Comparison of ENCODE assay signal across 19 cellular contexts in the genomic region with DNA sequence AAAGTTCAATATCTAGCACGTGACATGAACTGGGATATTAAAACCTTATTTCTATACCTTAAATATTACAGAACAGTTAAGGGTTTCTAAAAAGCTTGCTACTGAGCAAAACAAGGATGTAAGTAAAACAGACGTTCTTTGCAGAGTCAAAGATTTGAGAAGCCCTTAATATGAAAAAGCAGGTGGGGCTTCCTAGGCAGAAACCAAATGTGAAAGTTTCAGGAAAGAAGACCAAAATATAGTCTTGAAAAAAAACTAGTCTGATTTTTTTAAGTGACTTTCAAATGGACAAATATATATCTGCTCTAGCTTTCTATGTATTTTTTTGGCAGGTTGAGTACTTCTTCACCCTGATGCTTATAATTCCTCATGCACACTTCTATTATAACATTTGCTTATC.
DNase-seq lines count a peak whose midpoint lies in the region; TF ChIP-seq lines count a peak whose summit lies in the region.
"Had no signal": no experiment of that assay in that cellular context is flagged by ENCODE, and none has a peak within 500 bp of the region (broad histone marks: within the 10 kb centered on the region; RNA-seq: fewer than 3 reads in every experiment).

No MANE protein-coding gene starts in this region.

- DNase-seq in Calu3 = no peak
- DNase-seq in MM.1S = peak; percentile 55
- DNase-seq in NOMO-1 treated with DMSO at 0.1 percent for 48 hours (lab: John Stamatoyannopoulos, UW; ENCODE audit: unreplicated experiment) = no peak
- DNase-seq in NCI-H146 (lab: John Stamatoyannopoulos, UW) = no peak
- no peak for DNase-seq in BE2C
- DNase-seq in ureter (ENCODE audit: low spot score) = no peak
- DNase-seq: activated CD8-positive, alpha-beta memory T cell treated with anti-CD3 and anti-CD28 coated beads for 24 hours; activated naive CD8-positive, alpha-beta T cell treated with anti-CD3 and anti-CD28 coated beads for 36 hours; activated T-cell treated with anti-CD3 and anti-CD28 coated beads, Interleukin-2, amount 50 U/mL, for 72 hours; hippocampal formation; islet precursor cell; stimulated activated CD4-positive, alpha-beta T cell treated with anti-CD3 and anti-CD28 coated beads, Interleukin-2, amount 100 ng/mL, for 48 hours had no signal

- H3K9ac ChIP-seq in MM.1S (ENCODE audit: low read length) (no peak overlapping the region), endocrine pancreas (ENCODE audit: control insufficient read depth, insufficient read depth, low read length) (no peak overlapping the region), skeletal muscle tissue (ENCODE audit: low read depth in 1 of 3, low read length in 3 of 3) (no peak overlapping the region)

- H2AFZ ChIP-seq in MM.1S (ENCODE audit: low read length) = no peak overlapping the region

- intact Hi-C loops in Calu3 (cut with micrococcal nuclease; ENCODE audit: unreplicated experiment) = loop anchor here (5.0 kb wide), 1 partner anchor 56 kb away; no protein-coding TSS in a partner anchor

- H3K9me3 ChIP-seq in MM.1S (replicated peaks; ENCODE audit: insufficient read depth, low read length) = no peaks in the 10 kb centered on the region
- no peaks in the 10 kb centered on the region for H3K9me3 ChIP-seq in endocrine pancreas (ENCODE audit: control insufficient read depth, low read length)
- no peaks in the 10 kb centered on the region for H3K9me3 ChIP-seq in skeletal muscle tissue (ENCODE audit: control insufficient read depth in 3 of 3, low read length in 3 of 3)
- H3K9me3 ChIP-seq in BE2C = no peaks in the 10 kb centered on the region

- H3K79me2 ChIP-seq in MM.1S (ENCODE audit: low read length) = no peaks in the 10 kb centered on the region

- no peaks in the 10 kb centered on the region for H3K27me3 ChIP-seq in MM.1S (replicated peaks; ENCODE audit: insufficient read depth, low read length)
- no peaks in the 10 kb centered on the region for H3K27me3 ChIP-seq in endocrine pancreas (ENCODE audit: control insufficient read depth, insufficient read depth, low read length)
- H3K27me3 ChIP-seq in skeletal muscle tissue (ENCODE audit: control insufficient read depth in 3 of 3, insufficient read depth in 3 of 3, low read length in 3 of 3) = no peaks in the 10 kb centered on the region
- no peaks in the 10 kb centered on the region for H3K27me3 ChIP-seq in BE2C

- H3K36me3 ChIP-seq in MM.1S (replicated peaks; ENCODE audit: insufficient read depth, low read length) (no peaks in the 10 kb centered on the region), endocrine pancreas (ENCODE audit: control insufficient read depth, insufficient read depth, low read length) (no peaks in the 10 kb centered on the region), skeletal muscle tissue (ENCODE audit: control insufficient read depth in 3 of 3, insufficient read depth in 3 of 3, low read length in 3 of 3) (no peaks in the 10 kb centered on the region), BE2C (peaks cover 9% of the 10 kb centered on the region)

- peaks cover 86% of the 10 kb centered on the region for H3K4me1 Mint-ChIP-seq in Calu3 (ENCODE audit: low read depth, unreplicated experiment)

- peaks cover 26% of the 10 kb centered on the region for H3F3A ChIP-seq in MM.1S (ENCODE audit: insufficient read depth, low read length)

- H3K4me1 ChIP-seq in MM.1S (ENCODE audit: low read length) (peaks cover 46% of the 10 kb centered on the region), endocrine pancreas (ENCODE audit: control insufficient read depth, insufficient read depth, low read length) (peaks cover 51% of the 10 kb centered on the region), skeletal muscle tissue (ENCODE audit: control insufficient read depth in 3 of 3, insufficient read depth in 3 of 3, low read length in 3 of 3) (peaks cover 8 to 24% (median 18%) of the 10 kb centered on the region in 3 donors), BE2C (peaks cover 55% of the 10 kb centered on the region)

- H3K4me3 ChIP-seq in MM.1S (ENCODE audit: low read length) (peak overlapping the region; percentile 10; the same call in 1 of the 2 replicates), endocrine pancreas (ENCODE audit: control insufficient read depth, insufficient read depth, low read length) (peak overlapping the region; percentile 47), skeletal muscle tissue (ENCODE audit: low read length in 3 of 3) (no peak overlapping the region), BE2C (ENCODE audit: low read depth, low read length) (no peak overlapping the region)
- H3K4me3 ChIP-seq: coronary artery, lung, SK-N-MC, skin epidermis had no signal

- peaks cover 76% of the 10 kb centered on the region for H3K36me3 Mint-ChIP-seq in Calu3 (ENCODE audit: insufficient read depth, unreplicated experiment)
- H3K36me3 Mint-ChIP-seq: activated naive CD8-positive, alpha-beta T cell treated with anti-CD3 and anti-CD28 coated beads for 36 hours; naive B cell had no signal

- no peak for TF ChIP-seq CTCF in Calu3 (IDR thresholded peaks at IDR 0.05; ENCODE audit: unreplicated experiment)
- no peak for TF ChIP-seq CTCF in MM.1S (IDR thresholded peaks at IDR 0.05; ENCODE audit: low read length)
- no peak for TF ChIP-seq CTCF in BE2C (IDR thresholded peaks at IDR 0.05; ENCODE audit: low read depth, low read length)

- no TSS peak for BruUV-seq in Calu3 (replicated peaks; lab: Mats Ljungman, UMichigan)

- H3K4me3 Mint-ChIP-seq in Calu3 (ENCODE audit: low read depth, unreplicated experiment) = no peak overlapping the region
- H3K4me3 Mint-ChIP-seq: activated naive CD8-positive, alpha-beta T cell treated with anti-CD3 and anti-CD28 coated beads for 36 hours; activated T-cell treated with anti-CD3 and anti-CD28 coated beads, Interleukin-2, amount 50 U/mL, for 72 hours had no signal

- H3K9me2 ChIP-seq in MM.1S (replicated peaks; ENCODE audit: insufficient read depth, low read length) = no peaks in the 10 kb centered on the region

- no peaks in the 10 kb centered on the region for H4K20me1 ChIP-seq in MM.1S (ENCODE audit: insufficient read depth, low read length)

- CTCF ChIA-PET in Calu3 (lab: Charles Lee) = interaction anchor here (0.9 to 1.1 kb wide), 2 partner anchors 9 to 10 kb away, joined by 4 read pairs; no protein-coding TSS in a partner anchor

- peak overlapping the region; percentile 52 for H3K4me2 ChIP-seq in MM.1S (ENCODE audit: low read depth, low read length)

- no peaks in the 10 kb centered on the region for H3K27me3 Mint-ChIP-seq in Calu3 (ENCODE audit: unreplicated experiment)
- H3K27me3 Mint-ChIP-seq: activated naive CD8-positive, alpha-beta T cell treated with anti-CD3 and anti-CD28 coated beads for 36 hours; naive B cell had no signal

- peak overlapping the region; percentile 13 for H3K27ac Mint-ChIP-seq in Calu3 (ENCODE audit: unreplicated experiment)
- H3K27ac Mint-ChIP-seq: activated naive CD8-positive, alpha-beta T cell treated with anti-CD3 and anti-CD28 coated beads for 36 hours; activated T-cell treated with anti-CD3 and anti-CD28 coated beads, Interleukin-2, amount 50 U/mL, for 72 hours had no signal

- H3K9me3 Mint-ChIP-seq in Calu3 (ENCODE audit: low read depth, unreplicated experiment) = no peaks in the 10 kb centered on the region
- H3K9me3 Mint-ChIP-seq: activated naive CD8-positive, alpha-beta T cell treated with anti-CD3 and anti-CD28 coated beads for 36 hours; activated T-cell treated with anti-CD3 and anti-CD28 coated beads, Interleukin-2, amount 50 U/mL, for 72 hours; naive B cell had no signal

- peak overlapping the region; percentile 53; the same call in 1 of the 2 replicates for H3K27ac ChIP-seq in MM.1S (ENCODE audit: low read length)
- peak overlapping the region; percentile 38 for H3K27ac ChIP-seq in skeletal muscle tissue (ENCODE audit: low read depth, low read length)
- H3K27ac ChIP-seq: SK-N-MC had no signal

Comparison
In these comparisons a context has a peak if more than half of its experiments do, and no peak if none do; other contexts are left out.
1. H3K4me3 ChIP-seq: peak in MM.1S (single experiment) and endocrine pancreas (single experiment); none in skeletal muscle tissue (0 of 3) and BE2C (single experiment).